ENCODE assay signal across 16 cellular contexts in genomic region chr10:1894912-1895311, GRCh38.
A peak's percentile ranks its signal among the peaks of the same experiment; 100 is the strongest.
DNase-seq lines count a peak whose midpoint lies in the region; ATAC-seq, FAIRE-seq and TF ChIP-seq lines count a peak whose summit lies in the region.
"Had no signal": no experiment of that assay in that cellular context is flagged by ENCODE, and none has a peak within 500 bp of the region (broad histone marks: within the 10 kb centered on the region; RNA-seq: fewer than 3 reads in every experiment).

No MANE protein-coding gene starts in this region.

- CTCF ChIA-PET in naive thymus-derived CD4-positive, alpha-beta T cell (lab: Charles Lee) = no interaction called here

- no peaks in the 10 kb centered on the region for H3K9me3 ChIP-seq in naive thymus-derived CD4-positive, alpha-beta T cell (ENCODE audit: control insufficient read depth in 2 of 3, low read length in 3 of 3)

- no peaks in the 10 kb centered on the region for H3K27me3 ChIP-seq in naive thymus-derived CD4-positive, alpha-beta T cell (ENCODE audit: control insufficient read depth in 2 of 2, insufficient read depth in 2 of 2, low read length in 2 of 2)

- H3K4me3 ChIP-seq in naive thymus-derived CD4-positive, alpha-beta T cell (ENCODE audit: low read length) = no peak overlapping the region
- H3K4me3 ChIP-seq: GM23338 had no signal

- H3K4me1 Mint-ChIP-seq in naive thymus-derived CD4-positive, alpha-beta T cell = peaks cover 0 to 20% (median 12%) of the 10 kb centered on the region in 7 donors
- H3K4me1 Mint-ChIP-seq in stimulated activated memory B cell treated with anti-CD40 and anti-IgM and Interleukin-4, amounts not matched to agents 10 μg/mL and 1 μg/mL and 100 μg/mL, for 72 hours = no peaks in the 10 kb centered on the region
- H3K4me1 Mint-ChIP-seq in activated naive CD8-positive, alpha-beta T cell treated with anti-CD3 and anti-CD28 coated beads, Interleukin-2, amount 50 U/mL, for 24 hours = peaks cover 10% of the 10 kb centered on the region
- H3K4me1 Mint-ChIP-seq: GM23338, H9 had no signal

- intact Hi-C loops in naive thymus-derived CD4-positive, alpha-beta T cell (cut with micrococcal nuclease) = no loop called here

- H3K36me3 Mint-ChIP-seq in naive thymus-derived CD4-positive, alpha-beta T cell = no peaks in the 10 kb centered on the region
- H3K36me3 Mint-ChIP-seq in stimulated activated memory B cell treated with anti-CD40 and anti-IgM and Interleukin-4, amounts not matched to agents 10 μg/mL and 1 μg/mL and 100 μg/mL, for 72 hours = no peaks in the 10 kb centered on the region
- H3K36me3 Mint-ChIP-seq in activated naive CD8-positive, alpha-beta T cell treated with anti-CD3 and anti-CD28 coated beads, Interleukin-2, amount 50 U/mL, for 24 hours (ENCODE audit: low read depth) = no peaks in the 10 kb centered on the region
- H3K36me3 Mint-ChIP-seq: CD4-positive, alpha-beta memory T cell had no signal

- peak; percentile 29 for ATAC-seq in naive thymus-derived CD4-positive, alpha-beta T cell
- peak; percentile 20 for ATAC-seq in stimulated activated memory B cell treated with anti-CD40 and anti-IgM and Interleukin-4, amounts not matched to agents 10 μg/mL and 1 μg/mL and 100 μg/mL, for 72 hours
- ATAC-seq in GM18502 (IDR thresholded peaks at IDR 0.05; ENCODE audit: poor library complexity, unreplicated experiment) = no peak
- ATAC-seq in activated naive CD8-positive, alpha-beta T cell treated with anti-CD3 and anti-CD28 coated beads, Interleukin-2, amount 50 U/mL, for 24 hours = no peak
- ATAC-seq: GM23338, HCT116 had no signal

- TF ChIP-seq POLR2A in GM12891 (IDR thresholded peaks at IDR 0.05; ENCODE audit: low read depth, low read length) = no peak

- peak; percentile 79 for FAIRE-seq in GM12891 (lab: Jason Lieb, UNC)
- peak; percentile 67 for FAIRE-seq in HTR-8/SVneo (lab: Jason Lieb, UNC)
- FAIRE-seq: GM18507 had no signal

- H3K27me3 Mint-ChIP-seq in naive thymus-derived CD4-positive, alpha-beta T cell = peaks cover 0 to 6% (median 0%) of the 10 kb centered on the region in 5 donors
- H3K27me3 Mint-ChIP-seq in stimulated activated memory B cell treated with anti-CD40 and anti-IgM and Interleukin-4, amounts not matched to agents 10 μg/mL and 1 μg/mL and 100 μg/mL, for 72 hours = peaks cover 17% of the 10 kb centered on the region
- H3K27me3 Mint-ChIP-seq in activated naive CD8-positive, alpha-beta T cell treated with anti-CD3 and anti-CD28 coated beads, Interleukin-2, amount 50 U/mL, for 24 hours = no peaks in the 10 kb centered on the region

- no peak overlapping the region for H3K27ac ChIP-seq in naive thymus-derived CD4-positive, alpha-beta T cell (ENCODE audit: low read depth, low read length)

- peaks cover 0 to 5% of the 10 kb centered on the region in 2 donors for H3K4me1 ChIP-seq in naive thymus-derived CD4-positive, alpha-beta T cell (ENCODE audit: control insufficient read depth in 2 of 2, insufficient read depth in 2 of 2, low read length in 2 of 2)

- POLR2A ChIA-PET in naive thymus-derived CD4-positive, alpha-beta T cell (lab: Charles Lee) = no interaction called here

- H3K4me3 Mint-ChIP-seq in naive thymus-derived CD4-positive, alpha-beta T cell = no peak overlapping the region
- no peak overlapping the region for H3K4me3 Mint-ChIP-seq in stimulated activated memory B cell treated with anti-CD40 and anti-IgM and Interleukin-4, amounts not matched to agents 10 μg/mL and 1 μg/mL and 100 μg/mL, for 72 hours
- H3K4me3 Mint-ChIP-seq in activated naive CD8-positive, alpha-beta T cell treated with anti-CD3 and anti-CD28 coated beads, Interleukin-2, amount 50 U/mL, for 24 hours = no peak overlapping the region
- H3K4me3 Mint-ChIP-seq: CD4-positive, alpha-beta memory T cell; GM23338; H9 had no signal

- peaks cover 0 to 5% (median 0%) of the 10 kb centered on the region in 11 donors for H3K9me3 Mint-ChIP-seq in naive thymus-derived CD4-positive, alpha-beta T cell
- H3K9me3 Mint-ChIP-seq in stimulated activated memory B cell treated with anti-CD40 and anti-IgM and Interleukin-4, amounts not matched to agents 10 μg/mL and 1 μg/mL and 100 μg/mL, for 72 hours = no peaks in the 10 kb centered on the region
- no peaks in the 10 kb centered on the region for H3K9me3 Mint-ChIP-seq in activated naive CD8-positive, alpha-beta T cell treated with anti-CD3 and anti-CD28 coated beads, Interleukin-2, amount 50 U/mL, for 24 hours

- no peaks in the 10 kb centered on the region for H3K36me3 ChIP-seq in naive thymus-derived CD4-positive, alpha-beta T cell (ENCODE audit: control insufficient read depth in 2 of 3, insufficient read depth in 3 of 3, low read length in 3 of 3)

- peak overlapping the region in 1 of 9 donors; percentile 34 for H3K27ac Mint-ChIP-seq in naive thymus-derived CD4-positive, alpha-beta T cell
- no peak overlapping the region for H3K27ac Mint-ChIP-seq in stimulated activated memory B cell treated with anti-CD40 and anti-IgM and Interleukin-4, amounts not matched to agents 10 μg/mL and 1 μg/mL and 100 μg/mL, for 72 hours
- H3K27ac Mint-ChIP-seq in activated naive CD8-positive, alpha-beta T cell treated with anti-CD3 and anti-CD28 coated beads, Interleukin-2, amount 50 U/mL, for 24 hours = no peak overlapping the region
- H3K27ac Mint-ChIP-seq: CD4-positive, alpha-beta memory T cell; GM23338; H9 had no signal

- DNase-seq in GM12891 (ENCODE audit: insufficient read length, low spot score) (no peak), HTR-8/SVneo (ENCODE audit: insufficient read length, low spot score) (no peak)
- DNase-seq in naive thymus-derived CD4-positive, alpha-beta T cell = no peak
- no peak for DNase-seq in activated naive CD8-positive, alpha-beta T cell treated with anti-CD3 and anti-CD28 coated beads, Interleukin-2, amount 50 U/mL, for 24 hours
- DNase-seq: C1 segment of cervical spinal cord; Calu3; CD4-positive, alpha-beta memory T cell; COR-L47; DMS53; DMS79 treated with DMSO at 0.1 percent for 48 hours; H9 had no signal

TF ChIP-seq in GM12891, 5 proteins besides CTCF, POLR2A, EP300 and RAD21:
- TF ChIP-seq TAF1 (IDR thresholded peaks at IDR 0.05; ENCODE audit: low read depth, low read length) (no peak), POU2F2 (IDR thresholded peaks at IDR 0.05; ENCODE audit: low read depth, low read length) (no peak), PAX5 (IDR thresholded peaks at IDR 0.05; ENCODE audit: insufficient read depth, low read length, severe bottlenecking) (no peak), SPI1 (IDR thresholded peaks at IDR 0.05; ENCODE audit: low read depth, low read length) (no peak), POLR2AphosphoS5 (IDR thresholded peaks at IDR 0.05; ENCODE audit: low read depth, low read length) (no peak)

Comparison
In these comparisons a context has a peak if more than half of its experiments do, and no peak if none do; other contexts are left out.
1. ATAC-seq: peak in naive thymus-derived CD4-positive, alpha-beta T cell (single experiment) and stimulated activated memory B cell treated with anti-CD40 and anti-IgM and Interleukin-4, amounts not matched to agents 10 μg/mL and 1 μg/mL and 100 μg/mL, for 72 hours (single experiment); none in GM18502 (single experiment) and activated naive CD8-positive, alpha-beta T cell treated with anti-CD3 and anti-CD28 coated beads, Interleukin-2, amount 50 U/mL, for 24 hours (single experiment).